Comparison of ENCODE assay signal across 19 cellular contexts in the genomic region with DNA sequence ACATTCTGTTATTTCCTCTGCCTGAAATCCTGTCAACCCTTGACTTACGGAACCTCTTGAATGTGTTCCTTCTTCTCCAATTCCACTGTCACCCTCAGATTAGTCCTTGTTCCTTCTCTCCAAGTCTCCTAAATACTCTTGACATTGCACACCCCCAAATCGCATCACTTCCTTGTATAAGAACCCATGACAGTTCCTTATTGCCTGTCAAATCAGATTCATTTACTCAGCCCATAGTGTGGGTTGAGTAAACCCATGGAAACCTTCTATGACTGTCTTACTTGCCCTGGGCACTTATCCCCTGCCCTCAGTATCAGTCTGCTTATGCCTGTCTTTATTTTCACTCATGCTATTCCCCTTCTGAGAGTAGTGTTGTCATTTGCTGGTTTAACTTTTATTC.
"Had no signal": no experiment of that assay in that cellular context is flagged by ENCODE, and none has a peak within 500 bp of the region (broad histone marks: within the 10 kb centered on the region; RNA-seq: fewer than 3 reads in every experiment).

No MANE protein-coding gene starts in this region.

- H3K36me3 Mint-ChIP-seq: mesothelial cell of epicardium had no signal

- H3K9me3 ChIP-seq: ascending aorta, gastrocnemius medialis, tibial nerve, uterus had no signal

- H3K4me3 ChIP-seq: ascending aorta, coronary artery, gastrocnemius medialis, heart right ventricle, lung, tibial nerve, uterus had no signal

- H3K27ac Mint-ChIP-seq: activated naive CD4-positive, alpha-beta T cell treated with anti-CD3 and anti-CD28 coated beads for 36 hours; activated T-helper 2 cell treated with anti-CD3 and anti-CD28 coated beads, Interferon-gamma antibody, Interleukin-2, Interleukin-4, amounts not matched to agents 10 μg/mL and 5 μg/mL and 100 μg/mL, durations not matched to agents 14 hours and 24 hours and 36 hours; mesothelial cell of epicardium; nephron had no signal

- H3K27me3 ChIP-seq: ascending aorta, gastrocnemius medialis, heart right ventricle, tibial nerve, uterus had no signal

- DNase-seq: activated CD4-positive, alpha-beta T cell treated with anti-CD3 and anti-CD28 coated beads, Interleukin-2, amount 50 U/mL, for 1 hour; activated naive CD4-positive, alpha-beta T cell treated with anti-CD3 and anti-CD28 coated beads for 36 hours; gastrocnemius medialis; heart right ventricle; immature natural killer cell; posterior cingulate gyrus; stimulated activated CD4-positive, alpha-beta T cell treated with anti-CD3 and anti-CD28 coated beads, Interleukin-12 subunit alpha, Interleukin-12 subunit beta, amount 100 ng/mL, for 4 hours; stimulated activated CD4-positive, alpha-beta T cell treated with anti-CD3 and anti-CD28 coated beads, Interleukin-1b, Interleukin-23, amount 100 ng/mL, for 48 hours; stimulated activated CD8-positive, alpha-beta memory T cell treated with anti-CD3 and anti-CD28 coated beads, Interleukin-4, amount 100 ng/mL, for 48 hours; stimulated activated naive CD4-positive, alpha-beta T cell treated with Interleukin-2 at 50 U/mL for 16 hours; T1000; uterus had no signal

- H3K9me3 Mint-ChIP-seq: activated naive CD4-positive, alpha-beta T cell treated with anti-CD3 and anti-CD28 coated beads for 36 hours; activated T-helper 2 cell treated with anti-CD3 and anti-CD28 coated beads, Interferon-gamma antibody, Interleukin-2, Interleukin-4, amounts not matched to agents 10 μg/mL and 5 μg/mL and 100 μg/mL, durations not matched to agents 14 hours and 24 hours and 36 hours; immature natural killer cell; mesothelial cell of epicardium; nephron had no signal

- H3K36me3 ChIP-seq: ascending aorta, gastrocnemius medialis, uterus had no signal

- H3K4me1 ChIP-seq: uterus had no signal

- H3K4me3 Mint-ChIP-seq: activated naive CD4-positive, alpha-beta T cell treated with anti-CD3 and anti-CD28 coated beads for 36 hours; immature natural killer cell; mesothelial cell of epicardium; nephron had no signal

- H3K27ac ChIP-seq: ascending aorta, coronary artery, gastrocnemius medialis, tibial nerve, uterus had no signal
